ENCODE assay signal across 7 cellular contexts in the genomic region with DNA sequence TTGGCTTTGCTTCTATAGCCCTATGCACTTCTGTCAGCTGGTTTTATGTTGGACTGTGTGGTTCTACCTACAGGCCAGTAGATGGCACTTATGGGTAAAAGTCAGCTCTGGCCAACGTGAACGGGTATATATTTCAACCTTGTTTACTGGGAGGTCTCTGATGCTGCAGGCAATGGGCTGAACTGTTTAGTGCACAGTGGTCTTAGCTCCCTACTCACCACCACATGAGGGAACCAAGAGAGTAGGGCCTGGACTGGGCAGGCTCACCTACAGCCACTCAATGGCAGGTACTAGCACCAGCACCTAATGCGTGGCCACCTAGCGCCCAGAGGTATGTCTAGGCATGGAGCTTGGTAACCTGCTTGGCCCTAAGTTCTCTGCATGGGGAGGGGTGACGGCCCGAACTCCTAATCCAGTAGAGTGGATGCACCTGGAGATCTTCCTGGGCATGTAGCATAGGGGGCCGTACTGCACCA.
DNase-seq lines count a peak whose midpoint lies in the region; ATAC-seq, FAIRE-seq and TF ChIP-seq lines count a peak whose summit lies in the region.

No MANE protein-coding gene starts in this region.

- no peak overlapping the region for H4K91ac ChIP-seq in IMR-90 (ENCODE audit: insufficient read depth, low read depth, low read length)

- H3K9me3 ChIP-seq in IMR-90 (ENCODE audit: control insufficient read depth, insufficient read depth, low read length) (no peaks in the 10 kb centered on the region), SK-N-SH (no peaks in the 10 kb centered on the region), kidney (ENCODE audit: control insufficient read depth in 1 of 2, low read length in 2 of 2) (peaks cover 0 to 5% of the 10 kb centered on the region in 2 donors)

- H2AK9ac ChIP-seq in IMR-90 (replicated peaks; ENCODE audit: low read depth, low read length, poor library complexity) = no peak overlapping the region

- no peaks in the 10 kb centered on the region for H3K79me1 ChIP-seq in IMR-90 (ENCODE audit: low read depth in 1 of 2, low read length in 2 of 2)

- no TSS peak for BruUV-seq in IMR-90 (replicated peaks; lab: Mats Ljungman, UMichigan)

- no peak overlapping the region for H2BK20ac ChIP-seq in IMR-90 (ENCODE audit: low read depth, low read length)

- H3K4me2 ChIP-seq in IMR-90 (ENCODE audit: low read depth, low read length) = no peak overlapping the region
- H3K4me2 ChIP-seq in SK-N-SH = no peak overlapping the region

- H4K8ac ChIP-seq in IMR-90 (ENCODE audit: low read depth in 2 of 2, low read length in 2 of 2) = no peak overlapping the region

- no peaks in the 10 kb centered on the region for H3K36me3 Mint-ChIP-seq in activated T-cell treated with anti-CD3 and anti-CD28 coated beads, Interleukin-2, amount 50 U/mL, for 4 hours (ENCODE audit: insufficient read depth)

- H2AFZ ChIP-seq in IMR-90 (replicated peaks; ENCODE audit: low read length, poor library complexity) (peak overlapping the region; percentile 64), SK-N-SH (ENCODE audit: low read depth) (no peak overlapping the region)

- H3F3A ChIP-seq in SK-N-SH (replicated peaks; ENCODE audit: insufficient read depth) = no peaks in the 10 kb centered on the region

- H3K14ac ChIP-seq in IMR-90 (replicated peaks; ENCODE audit: low read depth, low read length) = no peak overlapping the region

- no peaks in the 10 kb centered on the region for H3K79me2 ChIP-seq in SK-N-SH (ENCODE audit: insufficient read depth)

- no peak overlapping the region for H2AK5ac ChIP-seq in IMR-90 (ENCODE audit: low read depth, low read length)

- H3K9me2 ChIP-seq in SK-N-SH = no peaks in the 10 kb centered on the region

- H3K27me3 ChIP-seq in IMR-90 (ENCODE audit: control insufficient read depth, insufficient read depth, low read length) (no peaks in the 10 kb centered on the region), SK-N-SH (ENCODE audit: insufficient read depth) (no peaks in the 10 kb centered on the region)

- TF ChIP-seq CTCF in GM12873 (IDR thresholded peaks at IDR 0.05; ENCODE audit: insufficient read depth, low read depth, low read length, missing control alignments) (peak; percentile 69), IMR-90 (conservative IDR thresholded peaks at IDR 0.05; ENCODE audit: low read depth, low read length) (peak; percentile 45), SK-N-SH (IDR thresholded peaks at IDR 0.05) (peak; percentile 51), kidney (IDR thresholded peaks at IDR 0.05; ENCODE audit: borderline replicate concordance, extremely low read depth, insufficient read depth) (peak; percentile 72)

- TF ChIP-seq RAD21 in IMR-90 (IDR thresholded peaks at IDR 0.05; ENCODE audit: low read length) (peak; percentile 33; the same call in 1 of the 2 replicates), SK-N-SH (IDR thresholded peaks at IDR 0.05; ENCODE audit: low read length) (peak; percentile 78)

- H3K4ac ChIP-seq in IMR-90 (ENCODE audit: low read depth, low read length) = no peak overlapping the region

- ATAC-seq in GM21529 (IDR thresholded peaks at IDR 0.05; ENCODE audit: unreplicated experiment) = peak; percentile 88
- ATAC-seq in IMR-90 (ENCODE audit: low read depth) = peak; percentile 92
- ATAC-seq in activated T-cell treated with anti-CD3 and anti-CD28 coated beads, Interleukin-2, amount 50 U/mL, for 4 hours = no peak

- no peak for TF ChIP-seq POLR2A in IMR-90 (IDR thresholded peaks at IDR 0.05; ENCODE audit: low read depth, low read length)

- DNase-seq in IMR-90 (peak; percentile 40), SK-N-SH (peak; percentile 25), kidney (no peak)
- DNase-seq in stimulated activated naive CD4-positive, alpha-beta T cell (lab: John Stamatoyannopoulos, UW) = no peak
- no peak for DNase-seq in activated T-cell treated with anti-CD3 and anti-CD28 coated beads, Interleukin-2, amount 50 U/mL, for 4 hours

- no peak overlapping the region for H3K23ac ChIP-seq in IMR-90 (ENCODE audit: low read depth, low read length)

- H4K20me1 ChIP-seq in IMR-90 (ENCODE audit: insufficient read depth, low read length) (no peaks in the 10 kb centered on the region; the same call in 1 of the 2 replicates), SK-N-SH (ENCODE audit: insufficient read depth) (no peaks in the 10 kb centered on the region)

- H2BK5ac ChIP-seq in IMR-90 (ENCODE audit: low read depth, low read length, poor library complexity, severe bottlenecking) = no peak overlapping the region

- H3K4me1 Mint-ChIP-seq in activated T-cell treated with anti-CD3 and anti-CD28 coated beads, Interleukin-2, amount 50 U/mL, for 4 hours (ENCODE audit: low read depth) = no peaks in the 10 kb centered on the region

- H3K36me3 ChIP-seq in IMR-90 (ENCODE audit: control insufficient read depth, insufficient read depth, low read length) = no peaks in the 10 kb centered on the region
- no peaks in the 10 kb centered on the region for H3K36me3 ChIP-seq in SK-N-SH (replicated peaks in 1 of 2; ENCODE audit: control insufficient read depth in 1 of 2, insufficient read depth in 2 of 2, low read length in 1 of 2)
- no peaks in the 10 kb centered on the region for H3K36me3 ChIP-seq in kidney (ENCODE audit: control insufficient read depth in 1 of 2, insufficient read depth in 2 of 2, low read length in 2 of 2)

- no peak overlapping the region for H3K4me3 ChIP-seq in IMR-90 (ENCODE audit: insufficient read depth, low read depth, low read length)
- no peak overlapping the region; a peak in 1 of 4 replicates for H3K4me3 ChIP-seq in SK-N-SH (ENCODE audit: low read depth in 2 of 2, low read length in 1 of 2)
- H3K4me3 ChIP-seq in kidney (ENCODE audit: low read length in 2 of 2) = no peak overlapping the region

- intact Hi-C loops in IMR-90 (cut with micrococcal nuclease) (loop anchor here (5.0 kb wide), 1 partner anchor 610 kb away; no protein-coding TSS in a partner anchor), kidney (cut with DNase I) (no loop called here)

- H3K4me1 ChIP-seq in IMR-90 (ENCODE audit: control insufficient read depth, insufficient read depth, low read length) = no peaks in the 10 kb centered on the region
- peaks cover 0 to 6% of the 10 kb centered on the region in 2 experiments; a peak in 2 of 4 replicates for H3K4me1 ChIP-seq in SK-N-SH (ENCODE audit: control insufficient read depth in 1 of 2, insufficient read depth in 2 of 2, low read depth in 1 of 2, low read length in 1 of 2)
- H3K4me1 ChIP-seq in kidney (ENCODE audit: control insufficient read depth in 1 of 2, insufficient read depth in 1 of 2, low read depth in 1 of 2, low read length in 2 of 2) = no peaks in the 10 kb centered on the region

- H3K9ac ChIP-seq in IMR-90 (ENCODE audit: low read depth, low read length) = no peak overlapping the region
- H3K9ac ChIP-seq in SK-N-SH = no peak overlapping the region
- no peak overlapping the region for H3K9ac ChIP-seq in kidney (ENCODE audit: low read length in 2 of 2)

- no peaks in the 10 kb centered on the region for H3K9me3 Mint-ChIP-seq in activated T-cell treated with anti-CD3 and anti-CD28 coated beads, Interleukin-2, amount 50 U/mL, for 4 hours

- in situ Hi-C loops in IMR-90 (cut with MboI; ENCODE audit: low sequenced_read_pairs) = no loop called here

- H3K56ac ChIP-seq in IMR-90 (ENCODE audit: extremely low read depth, insufficient read depth, low read length) = no peak overlapping the region

- H3K27ac ChIP-seq in IMR-90 (ENCODE audit: insufficient read depth, low read length) (no peak overlapping the region), SK-N-SH (ENCODE audit: low read depth in 2 of 2, low read length in 1 of 2) (no peak overlapping the region), kidney (ENCODE audit: low read depth in 2 of 2, low read length in 2 of 2) (no peak overlapping the region)

- dilution Hi-C loops in IMR-90 (cut with HindIII; ENCODE audit: low sequenced_read_pairs, unreplicated experiment) = no loop called here

- H2BK15ac ChIP-seq in IMR-90 (ENCODE audit: low read depth, low read length) = no peak overlapping the region

- no peaks in the 10 kb centered on the region for H3K27me3 Mint-ChIP-seq in activated T-cell treated with anti-CD3 and anti-CD28 coated beads, Interleukin-2, amount 50 U/mL, for 4 hours (ENCODE audit: low read depth)

- FAIRE-seq in kidney (lab: Jason Lieb, UNC) = no peak

- POLR2A ChIA-PET in IMR-90 (lab: Charles Lee; ENCODE audit: unreplicated experiment) (no interaction called here), SK-N-SH (lab: Yijun Ruan, JAX) (no interaction called here)

- CTCF ChIA-PET in IMR-90 (lab: Yijun Ruan, JAX) = no interaction called here
- CTCF ChIA-PET in SK-N-SH (lab: Yijun Ruan, JAX) = interaction anchor here (0.6 to 6.7 kb wide), 26 partner anchors 9 to 613 kb away, joined by 3 to 49 read pairs (median 3); a partner anchor contains a TSS

- no peak overlapping the region for H2BK120ac ChIP-seq in IMR-90 (ENCODE audit: low read depth, low read length)

- no peak overlapping the region for H3K18ac ChIP-seq in IMR-90 (ENCODE audit: low read depth, low read length)

- WGBS in IMR-90 (ENCODE audit: extremely low coverage in 2 of 2, insufficient read length in 1 of 2), 2 experiments = no CpG with 5 or more reads among the region's 7 CpGs
- WGBS in SK-N-SH (ENCODE audit: low lambda C conversion rate) = 66% methylated on average over 4 of the region's 7 CpGs

- no peaks in the 10 kb centered on the region for H3K9me1 ChIP-seq in IMR-90 (ENCODE audit: insufficient read depth, low read length)

- no peak overlapping the region for H4K5ac ChIP-seq in IMR-90 (ENCODE audit: low read depth, low read length)

- TF ChIP-seq EP300 in SK-N-SH (IDR thresholded peaks at IDR 0.05; ENCODE audit: borderline replicate concordance in 1 of 2, low read depth in 1 of 2, low read length in 1 of 2) = no peak

- H3K4me3 Mint-ChIP-seq in activated T-cell treated with anti-CD3 and anti-CD28 coated beads, Interleukin-2, amount 50 U/mL, for 4 hours = no peak overlapping the region

TF ChIP-seq in IMR-90, 13 proteins besides CTCF, POLR2A, EP300 and RAD21:
- TF ChIP-seq MXI1 (IDR thresholded peaks at IDR 0.05; ENCODE audit: borderline replicate concordance, low read depth, low read length) (no peak), CEBPB (IDR thresholded peaks at IDR 0.05; ENCODE audit: low read depth, low read length) (no peak), SMC3 (IDR thresholded peaks at IDR 0.05; ENCODE audit: low read depth, low read length) (peak; percentile 30)

Comparison
In these comparisons a context has a peak if more than half of its experiments do, and no peak if none do; other contexts are left out.
1. ATAC-seq: peak in GM21529 (single experiment) and IMR-90 (single experiment); none in activated T-cell treated with anti-CD3 and anti-CD28 coated beads, Interleukin-2, amount 50 U/mL, for 4 hours (0 of 2).
2. DNase-seq: peak in IMR-90 (single experiment) and SK-N-SH (single experiment); none in kidney (single experiment), stimulated activated naive CD4-positive, alpha-beta T cell (0 of 6) and activated T-cell treated with anti-CD3 and anti-CD28 coated beads, Interleukin-2, amount 50 U/mL, for 4 hours (single experiment).
3. Peak in every context shown above with its lines, with median percentiles within 50 percentile points of each other: CTCF ChIP-seq.